7 cellular contexts compared by ENCODE assay signal in the genomic region with DNA sequence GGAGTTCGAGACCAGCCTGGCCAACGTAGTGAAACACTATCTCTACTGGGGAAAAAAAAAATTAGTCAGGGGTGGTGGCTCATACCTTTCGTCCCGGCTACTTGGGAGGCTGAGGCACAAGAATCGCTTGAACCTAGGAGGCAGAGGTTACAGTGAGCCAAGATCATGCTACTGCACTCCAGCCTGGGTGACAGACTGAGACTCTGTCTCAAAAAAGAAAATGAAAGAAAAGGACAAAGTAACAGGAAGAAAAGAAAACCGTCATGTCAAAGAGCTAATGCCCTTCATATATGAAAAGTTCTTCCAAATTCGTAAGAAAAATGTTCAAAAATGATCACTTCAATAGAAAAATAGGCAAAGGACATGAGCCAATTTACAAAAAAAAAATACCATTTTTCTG. TPM values are rescaled to one million over a fixed set of nuclear protein-coding genes. Genes with fewer than 3 reads are reported as not detected.
A peak's percentile ranks its signal among the peaks of the same experiment; 100 is the strongest.
DNase-seq lines count a peak whose midpoint lies in the region; ATAC-seq and TF ChIP-seq lines count a peak whose summit lies in the region.
"Not testable (repeated sequence)": the region's sequence is repeated elsewhere in the genome, so short reads cannot be mapped to it uniquely, and the experiment has no call there.

No MANE protein-coding gene starts in this region.

- H2AFZ ChIP-seq in Loucy (ENCODE audit: low read length), result not testable (repeated sequence)

- not testable (repeated sequence) for H3K4me1 ChIP-seq in CD8-positive, alpha-beta T cell (ENCODE audit: insufficient read depth, low read length)
- H3K4me1 ChIP-seq in Loucy (ENCODE audit: insufficient read depth, low read length, poor library complexity, severe bottlenecking), result peaks cover 69% of the 10 kb centered on the region

- not testable (repeated sequence) for H3K4me3 ChIP-seq in CD8-positive, alpha-beta T cell (ENCODE audit: low read depth, low read length); Loucy (ENCODE audit: low read length, poor library complexity, severe bottlenecking)

- not testable (repeated sequence) for ATAC-seq in CD8-positive, alpha-beta T cell; activated CD8-positive, alpha-beta memory T cell treated with anti-CD3 and anti-CD28 coated beads, Interleukin-2, amount 10 ng/mL, durations not matched to agents 7 days and 5 days; central memory CD8-positive, alpha-beta T cell (replicated peaks; ENCODE audit: extremely low read depth, poor library complexity, severe bottlenecking); naive thymus-derived CD8-positive, alpha-beta T cell

- peaks cover 100% of the 10 kb centered on the region for H3K79me2 ChIP-seq in Loucy (ENCODE audit: insufficient read depth, low read length)

- TF ChIP-seq CTCF in CD8-positive, alpha-beta T cell (IDR thresholded peaks at IDR 0.05); Loucy (conservative IDR thresholded peaks at IDR 0.05; ENCODE audit: low read length); osteocyte (IDR thresholded peaks at IDR 0.05): not testable (repeated sequence)

- peaks cover 62% of the 10 kb centered on the region for H3K4me1 Mint-ChIP-seq in CD8-positive, alpha-beta T cell (ENCODE audit: low read depth)
- peaks cover 32% of the 10 kb centered on the region for H3K4me1 Mint-ChIP-seq in activated CD4-positive, alpha-beta T cell treated with anti-CD3 and anti-CD28 coated beads, Interleukin-2, amount 10 ng/mL, durations not matched to agents 24 days and 14 days
- H3K4me1 Mint-ChIP-seq in activated CD8-positive, alpha-beta memory T cell treated with anti-CD3 and anti-CD28 coated beads, Interleukin-2, amount 10 ng/mL, durations not matched to agents 7 days and 5 days, result peaks cover 20% of the 10 kb centered on the region
- H3K4me1 Mint-ChIP-seq in central memory CD8-positive, alpha-beta T cell, result peaks cover 37% of the 10 kb centered on the region
- H3K4me1 Mint-ChIP-seq in naive thymus-derived CD8-positive, alpha-beta T cell, result peaks cover 22 to 66% (median 56%) of the 10 kb centered on the region in 4 donors
- H3K4me1 Mint-ChIP-seq in osteocyte (ENCODE audit: unreplicated experiment), result peaks cover 24% of the 10 kb centered on the region

- CTCF ChIA-PET in CD8-positive, alpha-beta T cell (lab: Charles Lee), result interaction anchor here (1.4 kb wide), 1 partner anchor 84 kb away, joined by 5 read pairs; no protein-coding TSS in a partner anchor
- CTCF ChIA-PET in activated CD8-positive, alpha-beta memory T cell treated with anti-CD3 and anti-CD28 coated beads, Interleukin-2, amount 10 ng/mL, durations not matched to agents 7 days and 5 days (lab: Charles Lee), result not testable (repeated sequence)

- intact Hi-C loops in CD8-positive, alpha-beta T cell (cut with DNase I, micrococcal nuclease), result loop anchor here (10.0 kb wide), 5 partner anchors 225 to 1805 kb away; partner anchors contain the start of genes ARID4A (in 1 of the 2) and MNAT1 (in 1 of the 2)
- intact Hi-C loops in activated CD4-positive, alpha-beta T cell treated with anti-CD3 and anti-CD28 coated beads, Interleukin-2, amount 10 ng/mL, durations not matched to agents 24 days and 14 days (cut with micrococcal nuclease), result loop anchor here (10.0 kb wide), 1 partner anchor 655 kb away; no protein-coding TSS in a partner anchor

- peaks cover 53% of the 10 kb centered on the region for H4K20me1 ChIP-seq in Loucy (ENCODE audit: insufficient read depth, low read length, poor library complexity, severe bottlenecking)

- not testable (repeated sequence) for H3K36me3 ChIP-seq in CD8-positive, alpha-beta T cell (ENCODE audit: insufficient read depth, low read length); Loucy (ENCODE audit: insufficient read depth, low read length)

- not testable (repeated sequence) for H3K9ac ChIP-seq in Loucy (ENCODE audit: low read depth, low read length, poor library complexity, severe bottlenecking)

- H3K9me3 ChIP-seq in CD8-positive, alpha-beta T cell (ENCODE audit: low read length); Loucy (ENCODE audit: insufficient read depth, low read depth, low read length): not testable (repeated sequence)

- not testable (repeated sequence) for H3K27me3 Mint-ChIP-seq in CD8-positive, alpha-beta T cell (ENCODE audit: low read depth); activated CD4-positive, alpha-beta T cell treated with anti-CD3 and anti-CD28 coated beads, Interleukin-2, amount 10 ng/mL, durations not matched to agents 24 days and 14 days; activated CD8-positive, alpha-beta memory T cell treated with anti-CD3 and anti-CD28 coated beads, Interleukin-2, amount 10 ng/mL, durations not matched to agents 7 days and 5 days; central memory CD8-positive, alpha-beta T cell; naive thymus-derived CD8-positive, alpha-beta T cell; osteocyte (ENCODE audit: unreplicated experiment)

- not testable (repeated sequence) for H3K27me3 ChIP-seq in CD8-positive, alpha-beta T cell (ENCODE audit: insufficient read depth, low read length); Loucy (ENCODE audit: insufficient read depth, low read length, poor library complexity, severe bottlenecking)

- H3K27ac Mint-ChIP-seq in CD8-positive, alpha-beta T cell, result peak overlapping the region; percentile 70
- not testable (repeated sequence) for H3K27ac Mint-ChIP-seq in activated CD4-positive, alpha-beta T cell treated with anti-CD3 and anti-CD28 coated beads, Interleukin-2, amount 10 ng/mL, durations not matched to agents 24 days and 14 days; activated CD8-positive, alpha-beta memory T cell treated with anti-CD3 and anti-CD28 coated beads, Interleukin-2, amount 10 ng/mL, durations not matched to agents 7 days and 5 days
- H3K27ac Mint-ChIP-seq in central memory CD8-positive, alpha-beta T cell (ENCODE audit: low read depth), result peak overlapping the region; percentile 32
- peak overlapping the region in 4 of 10 donors; percentile 10 to 85 (median 48) for H3K27ac Mint-ChIP-seq in naive thymus-derived CD8-positive, alpha-beta T cell
- H3K27ac Mint-ChIP-seq in osteocyte (ENCODE audit: unreplicated experiment), result peak overlapping the region; percentile 23

- not testable (repeated sequence) for DNase-seq in CD8-positive, alpha-beta T cell; activated CD4-positive, alpha-beta T cell treated with anti-CD3 and anti-CD28 coated beads, Interleukin-2, amount 10 ng/mL, durations not matched to agents 24 days and 14 days; activated CD8-positive, alpha-beta memory T cell treated with anti-CD3 and anti-CD28 coated beads, Interleukin-2, amount 10 ng/mL, durations not matched to agents 7 days and 5 days; central memory CD8-positive, alpha-beta T cell (ENCODE audit: low spot score in 2 of 2); naive thymus-derived CD8-positive, alpha-beta T cell; osteocyte (ENCODE audit: extremely low spot score, unreplicated experiment)

- not testable (repeated sequence) for H3F3A ChIP-seq in Loucy (ENCODE audit: low read depth)

- H3K9me3 Mint-ChIP-seq in CD8-positive, alpha-beta T cell; activated CD4-positive, alpha-beta T cell treated with anti-CD3 and anti-CD28 coated beads, Interleukin-2, amount 10 ng/mL, durations not matched to agents 24 days and 14 days; activated CD8-positive, alpha-beta memory T cell treated with anti-CD3 and anti-CD28 coated beads, Interleukin-2, amount 10 ng/mL, durations not matched to agents 7 days and 5 days (ENCODE audit: low read depth); central memory CD8-positive, alpha-beta T cell; naive thymus-derived CD8-positive, alpha-beta T cell; osteocyte (ENCODE audit: unreplicated experiment): not testable (repeated sequence)

- H3K9me2 ChIP-seq in Loucy (replicated peaks; ENCODE audit: low read depth, low read length), result not testable (repeated sequence)

- peak overlapping the region; percentile 48 for H3K4me2 ChIP-seq in Loucy (ENCODE audit: low read depth, low read length, poor library complexity, severe bottlenecking)

- not testable (repeated sequence) for H3K27ac ChIP-seq in CD8-positive, alpha-beta T cell (ENCODE audit: low read depth, low read length)

- H3K4me3 Mint-ChIP-seq in CD8-positive, alpha-beta T cell; central memory CD8-positive, alpha-beta T cell; osteocyte (ENCODE audit: unreplicated experiment): not testable (repeated sequence)
- peak overlapping the region; percentile 30 for H3K4me3 Mint-ChIP-seq in activated CD4-positive, alpha-beta T cell treated with anti-CD3 and anti-CD28 coated beads, Interleukin-2, amount 10 ng/mL, durations not matched to agents 24 days and 14 days
- peak overlapping the region; percentile 29 for H3K4me3 Mint-ChIP-seq in activated CD8-positive, alpha-beta memory T cell treated with anti-CD3 and anti-CD28 coated beads, Interleukin-2, amount 10 ng/mL, durations not matched to agents 7 days and 5 days
- peak overlapping the region in 7 of 10 donors; percentile 15 to 63 (median 23) for H3K4me3 Mint-ChIP-seq in naive thymus-derived CD8-positive, alpha-beta T cell

- POLR2A ChIA-PET in CD8-positive, alpha-beta T cell (lab: Charles Lee); naive thymus-derived CD8-positive, alpha-beta T cell (lab: Charles Lee): not testable (repeated sequence)

- peaks cover 33% of the 10 kb centered on the region for H3K36me3 Mint-ChIP-seq in CD8-positive, alpha-beta T cell
- H3K36me3 Mint-ChIP-seq in activated CD4-positive, alpha-beta T cell treated with anti-CD3 and anti-CD28 coated beads, Interleukin-2, amount 10 ng/mL, durations not matched to agents 24 days and 14 days (ENCODE audit: low read depth), result peaks cover 44% of the 10 kb centered on the region
- H3K36me3 Mint-ChIP-seq in activated CD8-positive, alpha-beta memory T cell treated with anti-CD3 and anti-CD28 coated beads, Interleukin-2, amount 10 ng/mL, durations not matched to agents 7 days and 5 days, result peaks cover 41% of the 10 kb centered on the region
- H3K36me3 Mint-ChIP-seq in central memory CD8-positive, alpha-beta T cell (ENCODE audit: insufficient read depth), result peaks cover 17% of the 10 kb centered on the region
- peaks cover 0 to 37% (median 15%) of the 10 kb centered on the region in 3 donors for H3K36me3 Mint-ChIP-seq in naive thymus-derived CD8-positive, alpha-beta T cell
- H3K36me3 Mint-ChIP-seq in osteocyte (ENCODE audit: unreplicated experiment), result peaks cover 16% of the 10 kb centered on the region

RNA-seq across cellular contexts. Expression of gene PCNX4, which starts 8.1 kb away (rescaled TPM):
- total RNA-seq in CD8-positive, alpha-beta T cell, result 10 to 100 TPM; 16.3 to 25.1 TPM
- total RNA-seq in activated CD4-positive, alpha-beta T cell treated with anti-CD3 and anti-CD28 coated beads, Interleukin-2, amount 10 ng/mL, durations not matched to agents 24 days and 14 days, result 39.8 and 45.5 TPM in 2 replicates
- 10 to 100 TPM; 35.6 to 39.1 TPM for total RNA-seq in activated CD8-positive, alpha-beta memory T cell treated with anti-CD3 and anti-CD28 coated beads, Interleukin-2, amount 10 ng/mL, durations not matched to agents 7 days and 5 days
- 10 to 100 TPM; 46.7 to 50.0 TPM for total RNA-seq in naive thymus-derived CD8-positive, alpha-beta T cell
- polyA plus RNA-seq in naive thymus-derived CD8-positive, alpha-beta T cell, result 10 to 100 TPM; 16.6 to 20.1 (median 17.6) TPM
- total RNA-seq in osteocyte, result 56.0 and 57.8 TPM in 2 replicates
